Comparison of ENCODE assay signal across 11 cellular contexts in genomic region chr6:143223895-143224294, GRCh38.
DNase-seq lines count a peak whose midpoint lies in the region; ATAC-seq and TF ChIP-seq lines count a peak whose summit lies in the region.
"Had no signal": no experiment of that assay in that cellular context is flagged by ENCODE, and none has a peak within 500 bp of the region (broad histone marks: within the 10 kb centered on the region; RNA-seq: fewer than 3 reads in every experiment).

No MANE protein-coding gene starts in this region.

- TF ChIP-seq POLR2A in ovary (IDR thresholded peaks at IDR 0.05) = no peak

- H3K36me3 Mint-ChIP-seq in WTC11 = no peaks in the 10 kb centered on the region

- H3K4me1 ChIP-seq in left ventricle myocardium inferior (peaks cover 55% of the 10 kb centered on the region), ovary (ENCODE audit: insufficient read depth) (peaks cover 8% of the 10 kb centered on the region)

- intact Hi-C loops in left ventricle myocardium inferior (cut with micrococcal nuclease) (no loop called here), ovary (cut with DNase I) (no loop called here)

- no peak overlapping the region for H3K4me3 Mint-ChIP-seq in WTC11

- H3K27me3 Mint-ChIP-seq in WTC11 (ENCODE audit: low read depth) = no peaks in the 10 kb centered on the region

- TF ChIP-seq CTCF in WTC11 (IDR thresholded peaks at IDR 0.05) = no peak
- no peak for TF ChIP-seq CTCF in left ventricle myocardium inferior (IDR thresholded peaks at IDR 0.05; ENCODE audit: borderline replicate concordance)
- no peak for TF ChIP-seq CTCF in ovary (IDR thresholded peaks at IDR 0.05)

- no peak for TF ChIP-seq EP300 in ovary (IDR thresholded peaks at IDR 0.05)

- ATAC-seq in WTC11 (no peak), HG03135 (IDR thresholded peaks at IDR 0.05; ENCODE audit: unreplicated experiment) (no peak), GM18858 (IDR thresholded peaks at IDR 0.05; ENCODE audit: unreplicated experiment) (no peak)

- no peaks in the 10 kb centered on the region for H3K27me3 ChIP-seq in left ventricle myocardium inferior (ENCODE audit: low read depth)
- no peaks in the 10 kb centered on the region for H3K27me3 ChIP-seq in ovary

- H3K4me1 Mint-ChIP-seq in WTC11 = peaks cover 31% of the 10 kb centered on the region

- POLR2A ChIA-PET in WTC11 (lab: Charles Lee) = no interaction called here

- no peaks in the 10 kb centered on the region for H3K9me3 Mint-ChIP-seq in WTC11

- H3K27ac ChIP-seq in left ventricle myocardium inferior (replicated peaks) (peak overlapping the region; percentile 84), ovary (peak overlapping the region in 1 of 2 donors; percentile 54)

- peak overlapping the region; percentile 72; the same call in 1 of the 2 replicates for H3K27ac Mint-ChIP-seq in WTC11

- H3K36me3 ChIP-seq in left ventricle myocardium inferior (no peaks in the 10 kb centered on the region), ovary (no peaks in the 10 kb centered on the region)

- CTCF ChIA-PET in WTC11 (lab: Charles Lee) = interaction anchor here (0.6 to 1.1 kb wide), 2 partner anchors 9 to 48 kb away, joined by 4 read pairs; no protein-coding TSS in a partner anchor

- H3K9me3 ChIP-seq in left ventricle myocardium inferior (replicated peaks) (no peaks in the 10 kb centered on the region), ovary (no peaks in the 10 kb centered on the region)

- 69 to 74% (median 74%) methylated on average over 8 of the region's 8 CpGs for WGBS in ovary, 3 donors

- DNase-seq in AG20443 (ENCODE audit: low spot score) = peak; percentile 31
- no peak for DNase-seq in WTC11 (ENCODE audit: low spot score)
- DNase-seq in left ventricle myocardium inferior = peak; percentile 54
- peak; percentile 30 to 58 (median 38) for DNase-seq in ovary
- no peak for DNase-seq in NCI-H2107 (lab: John Stamatoyannopoulos, UW)
- DNase-seq in foreskin melanocyte = no peak
- DNase-seq: GDM1, Kasumi-1, NCI-H2171 treated with DMSO at 0.1 percent for 48 hours had no signal

- H3K4me3 ChIP-seq in left ventricle myocardium inferior = peak overlapping the region; percentile 18
- no peak overlapping the region for H3K4me3 ChIP-seq in ovary

TF ChIP-seq in WTC11, 78 proteins besides CTCF, POLR2A, EP300 and RAD21:
- peak; percentile 90 for TF ChIP-seq GABPB1 (CRISPR knock-in tag; IDR thresholded peaks at IDR 0.05)
- TF ChIP-seq ZNF121 (CRISPR knock-in tag; IDR thresholded peaks at IDR 0.05) = no peak

Comparison
In these comparisons a context has a peak if more than half of its experiments do, and no peak if none do; other contexts are left out.
1. DNase-seq: peak in AG20443 (single experiment), left ventricle myocardium inferior (single experiment) and ovary (5 of 5); none in WTC11 (single experiment), NCI-H2107 (single experiment) and foreskin melanocyte (single experiment).